Comparison of ENCODE assay signal across 5 cellular contexts in the genomic region with DNA sequence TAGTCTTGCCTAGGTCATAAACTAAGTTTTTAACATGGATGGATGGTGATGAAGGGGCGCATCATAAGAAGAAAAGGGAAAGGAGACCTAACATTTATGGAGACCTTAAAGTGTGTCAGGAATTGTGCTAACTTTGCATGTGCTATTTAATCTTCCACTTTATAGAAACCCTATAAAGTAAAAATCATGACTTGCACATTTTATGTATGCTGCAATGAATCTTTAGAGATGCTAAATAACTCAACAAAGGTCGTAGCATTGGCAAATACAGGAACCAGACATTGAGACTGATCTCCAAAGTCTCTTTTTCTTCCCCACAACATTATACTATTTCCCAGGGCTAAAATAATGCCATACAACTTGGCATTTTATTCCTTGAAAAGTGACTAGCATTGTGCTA.
TF ChIP-seq lines count a peak whose summit lies in the region.

No MANE protein-coding gene starts in this region.

TF ChIP-seq in SK-N-SH treated with all-trans-retinoic acid at 6 μM for 48 hours, 23 proteins besides CTCF, POLR2A, EP300 and RAD21:
- 0 out of 2 replicates have a peak, but pooled peaks have one; percentile 13 for TF ChIP-seq ZNF70 (CRISPR knock-in tag; IDR thresholded peaks at IDR 0.05)
- TF ChIP-seq ARNTL (CRISPR knock-in tag; IDR thresholded peaks at IDR 0.05; ENCODE audit: borderline replicate concordance, low read depth), result no peak
- TF ChIP-seq ESRRG (CRISPR knock-in tag; IDR thresholded peaks at IDR 0.05), result no peak
TF ChIP-seq in SK-N-SH treated with all-trans-retinoic acid at 6 μM for 48 hours: peak in this region for 1.

TF ChIP-seq in SK-N-SH, 30 proteins besides CTCF, POLR2A, EP300 and RAD21 (continues in another document):
- TF ChIP-seq PBX3 (IDR thresholded peaks at IDR 0.05) (no peak), JUND (IDR thresholded peaks at IDR 0.05) (no peak), RXRA (IDR thresholded peaks at IDR 0.05; ENCODE audit: borderline replicate concordance, low read depth) (no peak), EZH2phosphoT487 (IDR thresholded peaks at IDR 0.05; ENCODE audit: borderline replicate concordance, low read depth) (no peak), FOSL2 (IDR thresholded peaks at IDR 0.05; ENCODE audit: borderline replicate concordance, low read depth) (no peak), ELF1 (IDR thresholded peaks at IDR 0.05) (no peak), YY1 (IDR thresholded peaks at IDR 0.05; ENCODE audit: low read depth) (no peak)
- TF ChIP-seq, protein P1, sequence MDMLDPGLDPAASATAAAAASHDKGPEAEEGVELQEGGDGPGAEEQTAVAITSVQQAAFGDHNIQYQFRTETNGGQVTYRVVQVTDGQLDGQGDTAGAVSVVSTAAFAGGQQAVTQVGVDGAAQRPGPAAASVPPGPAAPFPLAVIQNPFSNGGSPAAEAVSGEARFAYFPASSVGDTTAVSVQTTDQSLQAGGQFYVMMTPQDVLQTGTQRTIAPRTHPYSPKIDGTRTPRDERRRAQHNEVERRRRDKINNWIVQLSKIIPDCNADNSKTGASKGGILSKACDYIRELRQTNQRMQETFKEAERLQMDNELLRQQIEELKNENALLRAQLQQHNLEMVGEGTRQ (IDR thresholded peaks at IDR 0.05; ENCODE audit: borderline replicate concordance, low read depth, low read length), result no peak

TF ChIP-seq in A549, 52 proteins besides CTCF, POLR2A, EP300 and RAD21:
- TF ChIP-seq NFE2L2 (conservative IDR thresholded peaks at IDR 0.05; ENCODE audit: low read length) (peak; percentile 89), MAFK (IDR thresholded peaks at IDR 0.05; ENCODE audit: partially characterized antibody) (peak; percentile 80), JUNB (IDR thresholded peaks at IDR 0.05) (no peak)

TF ChIP-seq in IMR-90, 13 proteins besides CTCF, POLR2A, EP300 and RAD21:
- TF ChIP-seq NFE2L2 (IDR thresholded peaks at IDR 0.05; ENCODE audit: low read depth, low read length) (peak; percentile 83), FOS (IDR thresholded peaks at IDR 0.05; ENCODE audit: low read depth, low read length) (no peak), CHD1 (IDR thresholded peaks at IDR 0.05; ENCODE audit: low read depth, low read length) (no peak), BHLHE40 (IDR thresholded peaks at IDR 0.05; ENCODE audit: low read depth, low read length) (no peak), SMC3 (IDR thresholded peaks at IDR 0.05; ENCODE audit: low read depth, low read length) (no peak)

TF ChIP-seq in K562, 482 proteins besides CTCF, POLR2A, EP300 and RAD21:
- TF ChIP-seq EGR1 (conservative IDR thresholded peaks at IDR 0.05) (no peak), SUPT5H (IDR thresholded peaks at IDR 0.05) (no peak), ZNF224 (CRISPR knock-in tag; IDR thresholded peaks at IDR 0.05) (no peak), MAFG (tag; conservative IDR thresholded peaks at IDR 0.05) (0 out of 2 replicates have a peak, but pooled peaks have one; percentile 9), RBFOX2 (IDR thresholded peaks at IDR 0.05; ENCODE audit: low read depth, low read length) (no peak), NFE2L1 (tag; IDR thresholded peaks at IDR 0.05; ENCODE audit: borderline replicate concordance, low read depth) (no peak), PRMT5 (CRISPR knock-in tag; IDR thresholded peaks at IDR 0.05) (no peak)
